21 cellular contexts compared by ENCODE assay signal in the genomic region with DNA sequence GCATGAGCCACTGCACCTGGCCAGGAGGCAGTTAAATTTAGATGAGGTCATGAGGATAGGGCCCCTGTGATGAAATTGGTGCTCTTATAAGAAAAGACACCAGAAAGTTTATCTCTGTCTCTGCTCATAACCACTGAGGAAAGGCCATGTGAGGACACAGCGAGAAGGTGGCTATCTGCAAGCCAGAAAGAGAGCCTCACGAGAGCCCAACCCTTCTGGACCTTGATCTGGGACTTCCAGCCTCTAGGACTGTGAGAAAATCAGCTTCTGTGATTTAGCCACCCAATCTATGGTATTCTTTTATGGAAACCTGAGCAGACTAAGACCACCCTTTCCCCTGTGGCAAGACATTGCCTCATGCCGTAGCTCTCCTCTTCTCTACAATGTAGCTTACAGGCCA.
DNase-seq lines count a peak whose midpoint lies in the region; ATAC-seq, FAIRE-seq and TF ChIP-seq lines count a peak whose summit lies in the region.
"Had no signal": no experiment of that assay in that cellular context is flagged by ENCODE, and none has a peak within 500 bp of the region (broad histone marks: within the 10 kb centered on the region; RNA-seq: fewer than 3 reads in every experiment).

No MANE protein-coding gene starts in this region.

- H3K27me3 ChIP-seq in liver (ENCODE audit: control insufficient read depth in 4 of 4, insufficient read depth in 4 of 4, low read length in 3 of 4) = no peaks in the 10 kb centered on the region
- no peaks in the 10 kb centered on the region for H3K27me3 ChIP-seq in HAP-1 (ENCODE audit: low read depth)

- no peaks in the 10 kb centered on the region for H3K36me3 ChIP-seq in liver (ENCODE audit: control insufficient read depth in 4 of 4, insufficient read depth in 3 of 4, low read depth in 1 of 4, low read length in 3 of 4)
- H3K36me3 ChIP-seq in HAP-1 (replicated peaks) = no peaks in the 10 kb centered on the region

- H3K4me3 ChIP-seq in A549 (no peak overlapping the region), liver (ENCODE audit: low read depth in 1 of 3, low read length in 3 of 3) (no peak overlapping the region), lower leg skin (ENCODE audit: low read depth, poor library complexity, severe bottlenecking) (no peak overlapping the region), HAP-1 (no peak overlapping the region)
- H3K4me3 ChIP-seq: GM23248 had no signal

- no peak for FAIRE-seq in A549 (lab: Jason Lieb, UNC)
- FAIRE-seq: GM12892, H1 had no signal

- POLR2A ChIA-PET in A549 (lab: Yijun Ruan, JAX) = no interaction called here

- intact Hi-C loops in left colon (cut with DNase I, micrococcal nuclease) (no loop called here), lower leg skin (cut with DNase I; ENCODE audit: low total_unique reads) (loop anchor here (10.0 kb wide), 1 partner anchor 202 kb away; no protein-coding TSS in a partner anchor)

- TF ChIP-seq CTCF in A549 (IDR thresholded peaks at IDR 0.05) (no peak), liver (IDR thresholded peaks at IDR 0.05; ENCODE audit: low read depth, low read length, missing input control) (no peak), lower leg skin (IDR thresholded peaks at IDR 0.05) (no peak)

- TF ChIP-seq RAD21 in A549 (conservative IDR thresholded peaks at IDR 0.05 in 1 of 2, IDR thresholded peaks at IDR 0.05 in 1 of 2) = no peak
- TF ChIP-seq RAD21 in liver (IDR thresholded peaks at IDR 0.05) = no peak

- ATAC-seq in A549 = no peak
- peak; percentile 67 for ATAC-seq in left colon
- ATAC-seq: HCT116 had no signal

- no peak for TF ChIP-seq POLR2A in A549 (IDR thresholded peaks at IDR 0.05; ENCODE audit: low read length)
- no peak for TF ChIP-seq POLR2A in lower leg skin (IDR thresholded peaks at IDR 0.05)

- CTCF ChIA-PET in A549 (lab: Yijun Ruan, JAX) = interaction anchor here (0.6 to 4.8 kb wide), 11 partner anchors 8 to 328 kb away, joined by 3 to 34 read pairs (median 4); no protein-coding TSS in a partner anchor

- no peak for TF ChIP-seq EP300 in A549 (IDR thresholded peaks at IDR 0.05)

- H3K9ac ChIP-seq in liver (ENCODE audit: low read depth in 1 of 2, low read length in 2 of 2) = no peak overlapping the region
- H3K9ac ChIP-seq: GM23248 had no signal

- DNase-seq in A549 (ENCODE audit: low read depth in 1 of 2, low spot score in 1 of 2) = no peak
- no peak for DNase-seq in left colon
- DNase-seq in mucosa of gallbladder (ENCODE audit: low spot score) = peak; percentile 31
- no peak for DNase-seq in lower leg skin (ENCODE audit: low spot score in 2 of 2)
- DNase-seq in LoVo (ENCODE audit: low spot score) = no peak
- DNase-seq in HAP-1 (ENCODE audit: low spot score in 2 of 2) = no peak
- DNase-seq: 8988T; C1 segment of cervical spinal cord; Calu3; CD4-positive, alpha-beta memory T cell; COR-L47; DMS53; DMS79 treated with DMSO at 0.1 percent for 48 hours; GF-D8; GM23248; H7; HFFc6 had no signal

- H3K27ac ChIP-seq in A549 = peak overlapping the region; percentile 16 to 25; a peak in 3 of 6 replicates
- H3K27ac ChIP-seq in liver (ENCODE audit: low read depth in 1 of 2, low read length in 2 of 2) = no peak overlapping the region
- H3K27ac ChIP-seq: GM23248 had no signal

- H3K4me2 ChIP-seq in A549 = no peak overlapping the region

- H3K4me1 ChIP-seq in A549 (peaks cover 61% of the 10 kb centered on the region), liver (ENCODE audit: control insufficient read depth in 4 of 4, insufficient read depth in 4 of 4, low read length in 3 of 4) (peaks cover 0 to 14% (median 10%) of the 10 kb centered on the region in 4 donors), HAP-1 (no peaks in the 10 kb centered on the region)

- no peaks in the 10 kb centered on the region for H3K9me3 ChIP-seq in A549
- H3K9me3 ChIP-seq in liver (ENCODE audit: control insufficient read depth in 4 of 4, low read length in 3 of 4) = no peaks in the 10 kb centered on the region
- no peaks in the 10 kb centered on the region for H3K9me3 ChIP-seq in HAP-1

- in situ Hi-C loops in HAP-1 (cut with MboI; ENCODE audit: low sequenced_read_pairs) = no loop called here

- WGBS in A549 (ENCODE audit: missing lambda C conversion rate) = 93% methylated on average over 3 of the region's 3 CpGs
- WGBS in liver = 55% methylated on average over 3 of the region's 3 CpGs
- WGBS in lower leg skin, 2 donors = 80 to 92% methylated on average over 3 of the region's 3 CpGs

TF ChIP-seq in A549, 52 proteins besides CTCF, POLR2A, EP300 and RAD21 (continues in another document):
- TF ChIP-seq ZC3H11A (IDR thresholded peaks at IDR 0.05) = no peak
- TF ChIP-seq CBX2 (IDR thresholded peaks at IDR 0.05; ENCODE audit: borderline replicate concordance, low read depth) = no peak
- TF ChIP-seq, protein P1, sequence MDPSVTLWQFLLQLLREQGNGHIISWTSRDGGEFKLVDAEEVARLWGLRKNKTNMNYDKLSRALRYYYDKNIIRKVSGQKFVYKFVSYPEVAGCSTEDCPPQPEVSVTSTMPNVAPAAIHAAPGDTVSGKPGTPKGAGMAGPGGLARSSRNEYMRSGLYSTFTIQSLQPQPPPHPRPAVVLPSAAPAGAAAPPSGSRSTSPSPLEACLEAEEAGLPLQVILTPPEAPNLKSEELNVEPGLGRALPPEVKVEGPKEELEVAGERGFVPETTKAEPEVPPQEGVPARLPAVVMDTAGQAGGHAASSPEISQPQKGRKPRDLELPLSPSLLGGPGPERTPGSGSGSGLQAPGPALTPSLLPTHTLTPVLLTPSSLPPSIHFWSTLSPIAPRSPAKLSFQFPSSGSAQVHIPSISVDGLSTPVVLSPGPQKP (IDR thresholded peaks at IDR 0.05; ENCODE audit: low read depth, low read length) = no peak
- TF ChIP-seq RFX5 (IDR thresholded peaks at IDR 0.05) = no peak
- TF ChIP-seq CEBPB (IDR thresholded peaks at IDR 0.05) = no peak
- TF ChIP-seq TP53 (CRISPR knock-in tag; IDR thresholded peaks at IDR 0.05) = no peak
- no peak for TF ChIP-seq MAZ (IDR thresholded peaks at IDR 0.05; ENCODE audit: borderline replicate concordance, low read depth, low read length)
- TF ChIP-seq NPAS2 (CRISPR knock-in tag; IDR thresholded peaks at IDR 0.05; ENCODE audit: borderline replicate concordance) = no peak
- no peak for TF ChIP-seq RARB (CRISPR knock-in tag; IDR thresholded peaks at IDR 0.05)
- TF ChIP-seq, protein P2, sequence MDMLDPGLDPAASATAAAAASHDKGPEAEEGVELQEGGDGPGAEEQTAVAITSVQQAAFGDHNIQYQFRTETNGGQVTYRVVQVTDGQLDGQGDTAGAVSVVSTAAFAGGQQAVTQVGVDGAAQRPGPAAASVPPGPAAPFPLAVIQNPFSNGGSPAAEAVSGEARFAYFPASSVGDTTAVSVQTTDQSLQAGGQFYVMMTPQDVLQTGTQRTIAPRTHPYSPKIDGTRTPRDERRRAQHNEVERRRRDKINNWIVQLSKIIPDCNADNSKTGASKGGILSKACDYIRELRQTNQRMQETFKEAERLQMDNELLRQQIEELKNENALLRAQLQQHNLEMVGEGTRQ (IDR thresholded peaks at IDR 0.05) = no peak
- TF ChIP-seq ZFP36 (IDR thresholded peaks at IDR 0.05; ENCODE audit: borderline replicate concordance, partially characterized antibody) = no peak
- TF ChIP-seq TFCP2L1 (CRISPR knock-in tag; IDR thresholded peaks at IDR 0.05) = no peak
- TF ChIP-seq, protein P3, sequence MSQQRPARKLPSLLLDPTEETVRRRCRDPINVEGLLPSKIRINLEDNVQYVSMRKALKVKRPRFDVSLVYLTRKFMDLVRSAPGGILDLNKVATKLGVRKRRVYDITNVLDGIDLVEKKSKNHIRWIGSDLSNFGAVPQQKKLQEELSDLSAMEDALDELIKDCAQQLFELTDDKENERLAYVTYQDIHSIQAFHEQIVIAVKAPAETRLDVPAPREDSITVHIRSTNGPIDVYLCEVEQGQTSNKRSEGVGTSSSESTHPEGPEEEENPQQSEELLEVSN (IDR thresholded peaks at IDR 0.05; ENCODE audit: borderline replicate concordance, low read depth) = no peak

TF ChIP-seq in liver, 16 proteins besides CTCF, POLR2A, EP300 and RAD21:
- TF ChIP-seq RXRA (IDR thresholded peaks at IDR 0.05) (no peak), HNF4A (conservative IDR thresholded peaks at IDR 0.05) (peak; percentile 7 to 37), TAF1 (conservative IDR thresholded peaks at IDR 0.05) (no peak)
- TF ChIP-seq, protein P4, sequence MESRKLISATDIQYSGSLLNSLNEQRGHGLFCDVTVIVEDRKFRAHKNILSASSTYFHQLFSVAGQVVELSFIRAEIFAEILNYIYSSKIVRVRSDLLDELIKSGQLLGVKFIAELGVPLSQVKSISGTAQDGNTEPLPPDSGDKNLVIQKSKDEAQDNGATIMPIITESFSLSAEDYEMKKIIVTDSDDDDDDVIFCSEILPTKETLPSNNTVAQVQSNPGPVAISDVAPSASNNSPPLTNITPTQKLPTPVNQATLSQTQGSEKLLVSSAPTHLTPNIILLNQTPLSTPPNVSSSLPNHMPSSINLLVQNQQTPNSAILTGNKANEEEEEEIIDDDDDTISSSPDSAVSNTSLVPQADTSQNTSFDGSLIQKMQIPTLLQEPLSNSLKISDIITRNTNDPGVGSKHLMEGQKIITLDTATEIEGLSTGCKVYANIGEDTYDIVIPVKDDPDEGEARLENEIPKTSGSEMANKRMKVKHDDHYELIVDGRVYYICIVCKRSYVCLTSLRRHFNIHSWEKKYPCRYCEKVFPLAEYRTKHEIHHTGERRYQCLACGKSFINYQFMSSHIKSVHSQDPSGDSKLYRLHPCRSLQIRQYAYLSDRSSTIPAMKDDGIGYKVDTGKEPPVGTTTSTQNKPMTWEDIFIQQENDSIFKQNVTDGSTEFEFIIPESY (IDR thresholded peaks at IDR 0.05) = no peak

Comparison
In these comparisons a context has a peak if more than half of its experiments do, and no peak if none do; other contexts are left out.
1. H3K27ac ChIP-seq: peak in A549 (2 of 2); none in liver (0 of 2).